15 cellular contexts compared by ENCODE assay signal in genomic region chr1:25073640-25074270, GRCh38.
"Had no signal": no experiment of that assay in that cellular context is flagged by ENCODE, and none has a peak within 500 bp of the region (broad histone marks: within the 10 kb centered on the region; RNA-seq: fewer than 3 reads in every experiment).

No MANE protein-coding gene starts in this region.

- H3K36me3 ChIP-seq: prostate gland, stomach, suprapubic skin, tibial nerve had no signal

- ATAC-seq: activated naive CD4-positive, alpha-beta T cell treated with anti-CD3 and anti-CD28 coated beads, Interleukin-2, amount 50 U/mL, for 72 hours; activated T-helper 17 cell treated with anti-CD3 and anti-CD28 coated beads, Interleukin-2, amount 50 U/mL, for 72 hours; esophagus mucosa; left cardiac atrium had no signal

- H3K4me1 ChIP-seq: prostate gland, stomach, suprapubic skin, tibial nerve had no signal

- H3K27me3 ChIP-seq: suprapubic skin, tibial nerve had no signal

- H3K4me3 ChIP-seq: prostate gland, stomach, suprapubic skin, tibial nerve had no signal

- DNase-seq: activated T-cell treated with anti-CD3 and anti-CD28 coated beads, Interleukin-2, amount 50 U/mL, for 24 hours; aorta; caudate nucleus; dermis blood vessel endothelial cell; effector memory CD4-positive, alpha-beta T cell; glutamatergic neuron; left cardiac atrium; stimulated activated CD4-positive, alpha-beta T cell treated with anti-CD3 and anti-CD28 coated beads, Interleukin-12 subunit alpha, Interleukin-12 subunit beta, amount 100 ng/mL, for 4 hours; stomach had no signal

- H3K9me3 ChIP-seq: prostate gland, suprapubic skin had no signal

- H3K27ac ChIP-seq: prostate gland, stomach, suprapubic skin, tibial nerve had no signal
